ENCODE assay signal across 8 cellular contexts in the genomic region with DNA sequence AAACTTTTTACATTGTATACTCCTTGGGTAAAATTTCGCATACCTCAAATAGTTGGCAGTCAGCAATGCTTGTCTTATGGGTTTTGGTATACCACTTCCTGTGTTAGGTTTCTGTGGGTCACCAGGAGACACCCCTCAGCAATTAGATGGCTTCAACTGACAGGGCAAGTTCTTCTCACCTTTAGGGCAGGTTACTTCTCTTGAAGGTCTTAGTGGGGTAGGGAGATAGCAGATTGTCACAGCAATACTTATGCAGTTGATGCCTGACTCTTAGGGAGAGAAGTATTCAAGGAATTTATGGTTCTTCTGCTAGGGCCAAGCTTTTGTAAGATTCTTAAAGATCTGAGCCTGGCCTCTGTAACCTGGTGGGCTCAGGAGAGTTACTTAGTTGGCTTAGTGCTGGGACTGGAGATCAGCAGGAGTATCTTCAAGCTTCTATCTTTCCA. TPM values are rescaled to one million over a fixed set of nuclear protein-coding genes. Genes with fewer than 3 reads are reported as not detected.
DNase-seq lines count a peak whose midpoint lies in the region; ATAC-seq and TF ChIP-seq lines count a peak whose summit lies in the region.

No MANE protein-coding gene starts in this region.

- H3K36me3 ChIP-seq in H7 (replicated peaks; ENCODE audit: control insufficient read depth, insufficient read depth, low read length) (no peaks in the 10 kb centered on the region), thyroid gland (no peaks in the 10 kb centered on the region), left ventricle myocardium inferior (no peaks in the 10 kb centered on the region)

- no peak overlapping the region for H3K27ac ChIP-seq in thyroid gland
- no peak overlapping the region for H3K27ac ChIP-seq in left ventricle myocardium inferior (replicated peaks)

- 58 to 73% methylated on average over 1 of the region's 1 CpG for WGBS in thyroid gland, 2 donors

- H3K4me3 ChIP-seq in H7 (ENCODE audit: insufficient read depth, low read depth, low read length) = no peak overlapping the region
- H3K4me3 ChIP-seq in thyroid gland (replicated peaks in 1 of 3) = no peak overlapping the region
- H3K4me3 ChIP-seq in left ventricle myocardium inferior = no peak overlapping the region

- DNase-seq in Caki2 (ENCODE audit: low read depth) (peak; percentile 58), LoVo (ENCODE audit: low spot score) (peak; percentile 36), chondrocyte (ENCODE audit: low spot score) (no peak), H7 (no peak), thyroid gland (no peak), left ventricle myocardium inferior (no peak)
- peak; percentile 8 for DNase-seq in stimulated activated naive B cell treated with anti-CD40 and anti-IgM and Interleukin-4, amounts not matched to agents 10 μg/mL and 1 μg/mL and 100 μg/mL, for 72 hours

- in situ Hi-C loops in Caki2 (cut with HindIII; ENCODE audit: low pct_unique_long_range_greater_than_20kb, low sequenced_read_pairs) = no loop called here

- TF ChIP-seq CTCF in chondrocyte (IDR thresholded peaks at IDR 0.05) (no peak), thyroid gland (IDR thresholded peaks at IDR 0.05) (no peak), left ventricle myocardium inferior (IDR thresholded peaks at IDR 0.05; ENCODE audit: borderline replicate concordance) (no peak)

- TF ChIP-seq POLR2A in thyroid gland (IDR thresholded peaks at IDR 0.05) = no peak

- H3K4me1 ChIP-seq in thyroid gland (peaks cover 19 to 20% of the 10 kb centered on the region in 2 donors), left ventricle myocardium inferior (peaks cover 96% of the 10 kb centered on the region)

- peaks cover 54% of the 10 kb centered on the region for H3K4me1 Mint-ChIP-seq in chondrocyte (ENCODE audit: low read depth)
- peaks cover 27 to 63% of the 10 kb centered on the region in 2 donors for H3K4me1 Mint-ChIP-seq in stimulated activated naive B cell treated with anti-CD40 and anti-IgM and Interleukin-4, amounts not matched to agents 10 μg/mL and 1 μg/mL and 100 μg/mL, for 72 hours

- H3K9me3 ChIP-seq in thyroid gland (no peaks in the 10 kb centered on the region), left ventricle myocardium inferior (replicated peaks) (no peaks in the 10 kb centered on the region)

- H3K36me3 Mint-ChIP-seq in chondrocyte (ENCODE audit: low read depth) = no peaks in the 10 kb centered on the region
- peaks cover 6 to 12% of the 10 kb centered on the region in 2 donors for H3K36me3 Mint-ChIP-seq in stimulated activated naive B cell treated with anti-CD40 and anti-IgM and Interleukin-4, amounts not matched to agents 10 μg/mL and 1 μg/mL and 100 μg/mL, for 72 hours

- H3K27ac Mint-ChIP-seq in chondrocyte (ENCODE audit: unreplicated experiment) = peak overlapping the region; percentile 32
- no peak overlapping the region for H3K27ac Mint-ChIP-seq in stimulated activated naive B cell treated with anti-CD40 and anti-IgM and Interleukin-4, amounts not matched to agents 10 μg/mL and 1 μg/mL and 100 μg/mL, for 72 hours

- H3K27me3 ChIP-seq in H7 (ENCODE audit: control insufficient read depth, insufficient read depth, low read length) (no peaks in the 10 kb centered on the region), thyroid gland (no peaks in the 10 kb centered on the region), left ventricle myocardium inferior (ENCODE audit: low read depth) (no peaks in the 10 kb centered on the region)

- peak; percentile 72 for ATAC-seq in GM21529 (IDR thresholded peaks at IDR 0.05; ENCODE audit: unreplicated experiment)
- ATAC-seq in stimulated activated naive B cell treated with anti-CD40 and anti-IgM and Interleukin-4, amounts not matched to agents 10 μg/mL and 1 μg/mL and 100 μg/mL, for 72 hours (replicated peaks) = peak; percentile 83 to 88

- no peaks in the 10 kb centered on the region for H3K9me3 Mint-ChIP-seq in chondrocyte (ENCODE audit: low read depth)
- peaks cover 2 to 4% of the 10 kb centered on the region in 2 donors for H3K9me3 Mint-ChIP-seq in stimulated activated naive B cell treated with anti-CD40 and anti-IgM and Interleukin-4, amounts not matched to agents 10 μg/mL and 1 μg/mL and 100 μg/mL, for 72 hours

- H3K4me3 Mint-ChIP-seq in chondrocyte (ENCODE audit: unreplicated experiment) = no peak overlapping the region
- no peak overlapping the region for H3K4me3 Mint-ChIP-seq in stimulated activated naive B cell treated with anti-CD40 and anti-IgM and Interleukin-4, amounts not matched to agents 10 μg/mL and 1 μg/mL and 100 μg/mL, for 72 hours

- H3K27me3 Mint-ChIP-seq in chondrocyte (ENCODE audit: low read depth) = no peaks in the 10 kb centered on the region
- no peaks in the 10 kb centered on the region for H3K27me3 Mint-ChIP-seq in stimulated activated naive B cell treated with anti-CD40 and anti-IgM and Interleukin-4, amounts not matched to agents 10 μg/mL and 1 μg/mL and 100 μg/mL, for 72 hours

- intact Hi-C loops in thyroid gland (cut with DNase I) (no loop called here), left ventricle myocardium inferior (cut with micrococcal nuclease) (no loop called here)

RNA-seq across cellular contexts. Expression of a gene that starts 42.9 kb away (rescaled TPM):
- total RNA-seq in Caki2 (2014; rRNA removed; shearing (Covaris generic); ENCODE audit: low replicate concordance) = 17.5 and 21.5 TPM in 2 replicates
- total RNA-seq in chondrocyte (33.4 to 43.8 TPM (median 33.8 TPM) in 3 replicates), thyroid gland (100 to 1,000 TPM in 2 of 4 donors, 10 to 100 TPM in 2; 93.1 to 175 (median 102) TPM), left ventricle myocardium inferior (42.2 TPM)
- 22.9 and 25.8 TPM in 2 replicates for total RNA-seq in H7 (2014; rRNA removed; shearing (Covaris generic))

Comparison
In these comparisons a context has a peak if more than half of its experiments do, and no peak if none do; other contexts are left out.
1. DNase-seq: peak in Caki2 (single experiment), LoVo (single experiment) and stimulated activated naive B cell treated with anti-CD40 and anti-IgM and Interleukin-4, amounts not matched to agents 10 μg/mL and 1 μg/mL and 100 μg/mL, for 72 hours (single experiment); none in chondrocyte (single experiment), H7 (single experiment), thyroid gland (0 of 2) and left ventricle myocardium inferior (single experiment).